ENCODE assay signal across 1 cellular context in the genomic region with DNA sequence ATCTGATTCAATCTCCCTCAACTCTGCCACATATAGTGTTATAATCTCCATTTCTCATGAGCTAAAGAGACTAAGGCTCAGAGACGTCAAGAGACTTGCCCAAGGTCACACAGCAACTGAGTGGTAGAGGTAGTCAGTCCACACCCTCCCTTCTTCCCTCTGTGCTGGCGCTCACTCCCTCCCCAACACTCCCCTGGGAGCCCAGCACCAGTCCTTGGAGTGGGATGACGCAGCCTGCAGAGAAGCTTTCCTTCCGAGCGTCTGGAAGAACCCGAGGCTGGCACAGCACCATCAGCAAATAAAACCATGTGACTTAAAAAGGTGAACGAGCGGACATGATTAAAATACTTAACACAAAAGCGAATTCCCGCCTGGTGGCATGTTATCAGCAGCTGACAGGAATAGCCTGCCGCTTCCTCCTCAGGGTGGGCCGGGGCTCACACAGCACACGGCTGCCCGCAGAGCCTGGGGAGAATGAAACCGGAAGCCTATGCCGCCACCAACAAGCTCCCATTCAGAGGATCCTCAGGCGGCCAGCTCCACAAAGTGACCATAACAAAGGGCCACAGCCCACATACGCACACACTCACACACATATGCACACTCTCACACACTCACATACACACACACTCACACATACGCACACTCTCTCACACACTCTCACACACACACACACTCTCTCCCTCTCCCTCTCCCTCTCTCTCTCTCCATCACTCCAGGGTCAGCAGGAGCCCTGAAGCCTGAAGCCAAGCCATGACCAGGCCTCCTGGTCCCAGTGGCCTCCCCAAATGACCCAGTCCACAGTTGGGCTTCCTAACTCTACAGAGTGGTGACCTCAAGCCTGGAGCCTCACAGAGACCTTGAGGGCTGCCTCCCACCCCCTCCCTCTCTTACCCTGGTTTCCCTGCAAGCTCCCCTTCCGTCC.
TF ChIP-seq lines count a peak whose summit lies in the region.

No MANE protein-coding gene starts in this region.

TF ChIP-seq in K562, 482 proteins besides CTCF, POLR2A, EP300 and RAD21 (continued from another document and continues in another):
- TF ChIP-seq, protein P1, sequence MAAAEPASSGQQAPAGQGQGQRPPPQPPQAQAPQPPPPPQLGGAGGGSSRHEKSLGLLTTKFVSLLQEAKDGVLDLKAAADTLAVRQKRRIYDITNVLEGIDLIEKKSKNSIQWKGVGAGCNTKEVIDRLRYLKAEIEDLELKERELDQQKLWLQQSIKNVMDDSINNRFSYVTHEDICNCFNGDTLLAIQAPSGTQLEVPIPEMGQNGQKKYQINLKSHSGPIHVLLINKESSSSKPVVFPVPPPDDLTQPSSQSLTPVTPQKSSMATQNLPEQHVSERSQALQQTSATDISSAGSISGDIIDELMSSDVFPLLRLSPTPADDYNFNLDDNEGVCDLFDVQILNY (CRISPR knock-in tag; IDR thresholded peaks at IDR 0.05): no peak
- no peak for TF ChIP-seq ATF1 (CRISPR knock-in tag; IDR thresholded peaks at IDR 0.05)
- peak; percentile 60 for TF ChIP-seq ATF1 (tag; IDR thresholded peaks at IDR 0.05)
- TF ChIP-seq, protein P2, sequence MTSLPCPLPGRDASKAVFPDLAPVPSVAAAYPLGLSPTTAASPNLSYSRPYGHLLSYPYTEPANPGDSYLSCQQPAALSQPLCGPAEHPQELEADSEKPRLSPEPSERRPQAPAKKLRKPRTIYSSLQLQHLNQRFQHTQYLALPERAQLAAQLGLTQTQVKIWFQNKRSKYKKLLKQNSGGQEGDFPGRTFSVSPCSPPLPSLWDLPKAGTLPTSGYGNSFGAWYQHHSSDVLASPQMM (CRISPR knock-in tag; IDR thresholded peaks at IDR 0.05): no peak
- TF ChIP-seq BACH1 (tag; IDR thresholded peaks at IDR 0.05): no peak
- no peak for TF ChIP-seq ZC3H11A (IDR thresholded peaks at IDR 0.05; ENCODE audit: low read depth, low read length)
- no peak for TF ChIP-seq SMAD1 (IDR thresholded peaks at IDR 0.05; ENCODE audit: low read depth, low read length, partially characterized antibody)
- TF ChIP-seq ZNF263 (CRISPR knock-in tag; IDR thresholded peaks at IDR 0.05; ENCODE audit: borderline replicate concordance): no peak
- TF ChIP-seq, protein P3, sequence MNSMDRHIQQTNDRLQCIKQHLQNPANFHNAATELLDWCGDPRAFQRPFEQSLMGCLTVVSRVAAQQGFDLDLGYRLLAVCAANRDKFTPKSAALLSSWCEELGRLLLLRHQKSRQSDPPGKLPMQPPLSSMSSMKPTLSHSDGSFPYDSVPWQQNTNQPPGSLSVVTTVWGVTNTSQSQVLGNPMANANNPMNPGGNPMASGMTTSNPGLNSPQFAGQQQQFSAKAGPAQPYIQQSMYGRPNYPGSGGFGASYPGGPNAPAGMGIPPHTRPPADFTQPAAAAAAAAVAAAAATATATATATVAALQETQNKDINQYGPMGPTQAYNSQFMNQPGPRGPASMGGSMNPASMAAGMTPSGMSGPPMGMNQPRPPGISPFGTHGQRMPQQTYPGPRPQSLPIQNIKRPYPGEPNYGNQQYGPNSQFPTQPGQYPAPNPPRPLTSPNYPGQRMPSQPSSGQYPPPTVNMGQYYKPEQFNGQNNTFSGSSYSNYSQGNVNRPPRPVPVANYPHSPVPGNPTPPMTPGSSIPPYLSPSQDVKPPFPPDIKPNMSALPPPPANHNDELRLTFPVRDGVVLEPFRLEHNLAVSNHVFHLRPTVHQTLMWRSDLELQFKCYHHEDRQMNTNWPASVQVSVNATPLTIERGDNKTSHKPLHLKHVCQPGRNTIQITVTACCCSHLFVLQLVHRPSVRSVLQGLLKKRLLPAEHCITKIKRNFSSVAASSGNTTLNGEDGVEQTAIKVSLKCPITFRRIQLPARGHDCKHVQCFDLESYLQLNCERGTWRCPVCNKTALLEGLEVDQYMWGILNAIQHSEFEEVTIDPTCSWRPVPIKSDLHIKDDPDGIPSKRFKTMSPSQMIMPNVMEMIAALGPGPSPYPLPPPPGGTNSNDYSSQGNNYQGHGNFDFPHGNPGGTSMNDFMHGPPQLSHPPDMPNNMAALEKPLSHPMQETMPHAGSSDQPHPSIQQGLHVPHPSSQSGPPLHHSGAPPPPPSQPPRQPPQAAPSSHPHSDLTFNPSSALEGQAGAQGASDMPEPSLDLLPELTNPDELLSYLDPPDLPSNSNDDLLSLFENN (IDR thresholded peaks at IDR 0.05; ENCODE audit: low read depth in 2 of 2, low read length in 2 of 2): peak in 1 of 2 experiments; percentile 30; a peak in 1 of 4 replicates
- TF ChIP-seq, protein P4, sequence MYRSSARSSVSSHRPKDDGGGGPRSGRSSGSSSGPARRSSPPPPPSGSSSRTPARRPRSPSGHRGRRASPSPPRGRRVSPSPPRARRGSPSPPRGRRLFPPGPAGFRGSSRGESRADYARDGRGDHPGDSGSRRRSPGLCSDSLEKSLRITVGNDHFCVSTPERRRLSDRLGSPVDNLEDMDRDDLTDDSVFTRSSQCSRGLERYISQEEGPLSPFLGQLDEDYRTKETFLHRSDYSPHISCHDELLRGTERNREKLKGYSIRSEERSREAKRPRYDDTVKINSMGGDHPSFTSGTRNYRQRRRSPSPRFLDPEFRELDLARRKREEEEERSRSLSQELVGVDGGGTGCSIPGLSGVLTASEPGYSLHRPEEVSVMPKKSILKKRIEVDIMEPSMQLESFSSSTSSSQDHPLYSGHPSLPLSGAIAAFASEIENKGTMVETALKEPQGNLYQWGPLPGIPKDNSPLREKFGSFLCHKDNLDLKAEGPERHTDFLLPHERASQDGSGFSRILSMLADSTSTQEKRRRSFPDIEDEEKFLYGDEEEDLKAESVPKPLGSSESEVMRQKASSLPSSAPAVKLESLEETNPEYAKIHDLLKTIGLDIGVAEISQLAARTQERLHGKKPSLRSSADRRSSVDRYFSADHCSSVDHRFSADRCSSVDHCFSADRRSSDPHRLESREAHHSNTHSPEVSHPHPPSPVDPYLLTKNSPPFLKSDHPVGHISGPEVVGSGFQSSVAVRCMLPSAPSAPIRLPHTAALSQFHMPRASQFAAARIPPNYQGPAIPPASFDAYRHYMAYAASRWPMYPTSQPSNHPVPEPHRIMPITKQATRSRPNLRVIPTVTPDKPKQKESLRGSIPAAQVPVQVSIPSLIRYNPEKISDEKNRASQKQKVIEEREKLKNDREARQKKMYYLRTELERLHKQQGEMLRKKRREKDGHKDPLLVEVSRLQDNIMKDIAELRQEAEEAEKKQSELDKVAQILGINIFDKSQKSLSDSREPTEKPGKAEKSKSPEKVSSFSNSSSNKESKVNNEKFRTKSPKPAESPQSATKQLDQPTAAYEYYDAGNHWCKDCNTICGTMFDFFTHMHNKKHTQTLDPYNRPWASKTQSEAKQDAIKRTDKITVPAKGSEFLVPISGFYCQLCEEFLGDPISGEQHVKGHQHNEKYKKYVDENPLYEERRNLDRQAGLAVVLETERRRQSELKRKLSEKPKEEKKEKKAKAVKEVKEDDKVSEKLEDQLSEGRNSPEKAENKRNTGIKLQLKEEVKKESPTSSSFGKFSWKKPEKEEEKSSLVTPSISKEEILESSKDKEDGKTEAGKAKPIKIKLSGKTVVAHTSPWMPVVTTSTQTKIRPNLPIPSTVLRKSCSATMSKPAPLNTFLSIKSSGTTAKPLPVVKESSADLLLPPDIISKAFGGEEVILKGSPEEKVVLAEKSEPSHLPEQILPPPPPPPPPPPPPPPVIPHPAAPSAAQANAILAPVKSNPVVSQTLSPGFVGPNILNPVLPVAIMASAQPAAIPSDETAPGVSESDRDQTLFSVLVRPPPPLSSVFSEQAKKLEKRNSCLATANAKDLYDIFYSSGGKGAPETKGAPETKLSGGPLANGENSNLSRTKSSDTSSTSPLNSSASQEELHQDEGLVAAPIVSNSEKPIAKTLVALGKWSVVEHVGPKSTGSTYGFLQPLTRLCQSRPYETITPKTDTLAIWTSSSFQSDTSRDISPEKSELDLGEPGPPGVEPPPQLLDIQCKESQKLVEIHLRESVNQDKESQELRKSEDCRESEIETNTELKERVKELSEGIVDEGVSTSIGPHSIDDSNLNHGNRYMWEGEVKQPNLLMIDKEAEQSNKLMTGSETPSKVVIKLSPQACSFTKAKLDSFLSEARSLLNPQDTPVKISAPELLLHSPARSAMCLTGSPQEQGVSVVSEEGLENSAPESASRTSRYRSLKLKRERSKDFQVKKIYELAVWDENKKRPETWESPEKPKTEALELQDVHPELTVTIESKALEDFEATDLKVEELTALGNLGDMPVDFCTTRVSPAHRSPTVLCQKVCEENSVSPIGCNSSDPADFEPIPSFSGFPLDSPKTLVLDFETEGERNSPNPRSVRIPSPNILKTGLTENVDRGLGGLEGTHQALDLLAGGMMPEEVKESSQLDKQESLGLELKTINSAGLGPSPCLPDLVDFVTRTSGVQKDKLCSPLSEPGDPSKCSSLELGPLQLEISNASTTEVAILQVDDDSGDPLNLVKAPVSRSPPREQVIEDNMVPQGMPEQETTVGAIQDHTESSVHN (IDR thresholded peaks at IDR 0.05; ENCODE audit: borderline replicate concordance in 1 of 2, low read depth in 1 of 2): peak in 1 of 2 experiments; percentile 45; a peak in 1 of 4 replicates
- no peak for TF ChIP-seq NCOA2 (IDR thresholded peaks at IDR 0.05; ENCODE audit: partially characterized antibody in 2 of 2)
- peak; percentile 11 for TF ChIP-seq ZNF311 (CRISPR knock-in tag; IDR thresholded peaks at IDR 0.05)
- TF ChIP-seq ATF7 (IDR thresholded peaks at IDR 0.05): peak; percentile 41; the same call in 1 of the 2 replicates
- TF ChIP-seq MIER1 (IDR thresholded peaks at IDR 0.05; ENCODE audit: low read depth): peak; percentile 69; the same call in 1 of the 2 replicates
- TF ChIP-seq, protein P5, sequence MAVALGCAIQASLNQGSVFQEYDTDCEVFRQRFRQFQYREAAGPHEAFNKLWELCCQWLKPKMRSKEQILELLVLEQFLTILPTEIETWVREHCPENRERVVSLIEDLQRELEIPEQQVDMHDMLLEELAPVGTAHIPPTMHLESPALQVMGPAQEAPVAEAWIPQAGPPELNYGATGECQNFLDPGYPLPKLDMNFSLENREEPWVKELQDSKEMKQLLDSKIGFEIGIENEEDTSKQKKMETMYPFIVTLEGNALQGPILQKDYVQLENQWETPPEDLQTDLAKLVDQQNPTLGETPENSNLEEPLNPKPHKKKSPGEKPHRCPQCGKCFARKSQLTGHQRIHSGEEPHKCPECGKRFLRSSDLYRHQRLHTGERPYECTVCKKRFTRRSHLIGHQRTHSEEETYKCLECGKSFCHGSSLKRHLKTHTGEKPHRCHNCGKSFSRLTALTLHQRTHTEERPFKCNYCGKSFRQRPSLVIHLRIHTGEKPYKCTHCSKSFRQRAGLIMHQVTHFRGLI (CRISPR knock-in tag; IDR thresholded peaks at IDR 0.05): peak; percentile 76
- no peak for TF ChIP-seq SRSF7 (optimal IDR thresholded peaks at IDR 0.05; ENCODE audit: low read depth, low read length)
- TF ChIP-seq, protein P6, sequence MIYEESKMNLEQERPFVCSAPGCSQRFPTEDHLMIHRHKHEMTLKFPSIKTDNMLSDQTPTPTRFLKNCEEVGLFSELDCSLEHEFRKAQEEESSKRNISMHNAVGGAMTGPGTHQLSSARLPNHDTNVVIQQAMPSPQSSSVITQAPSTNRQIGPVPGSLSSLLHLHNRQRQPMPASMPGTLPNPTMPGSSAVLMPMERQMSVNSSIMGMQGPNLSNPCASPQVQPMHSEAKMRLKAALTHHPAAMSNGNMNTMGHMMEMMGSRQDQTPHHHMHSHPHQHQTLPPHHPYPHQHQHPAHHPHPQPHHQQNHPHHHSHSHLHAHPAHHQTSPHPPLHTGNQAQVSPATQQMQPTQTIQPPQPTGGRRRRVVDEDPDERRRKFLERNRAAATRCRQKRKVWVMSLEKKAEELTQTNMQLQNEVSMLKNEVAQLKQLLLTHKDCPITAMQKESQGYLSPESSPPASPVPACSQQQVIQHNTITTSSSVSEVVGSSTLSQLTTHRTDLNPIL (CRISPR knock-in tag; IDR thresholded peaks at IDR 0.05): no peak
- TF ChIP-seq ZNF134 (CRISPR knock-in tag; conservative IDR thresholded peaks at IDR 0.05): peak; percentile 83
- TF ChIP-seq TBL1XR1 (IDR thresholded peaks at IDR 0.05; ENCODE audit: low read length in 2 of 2): no peak
- TF ChIP-seq SAP30 (IDR thresholded peaks at IDR 0.05; ENCODE audit: borderline replicate concordance, insufficient read depth, low read depth, low read length, poor library complexity, severe bottlenecking): no peak
- TF ChIP-seq ZKSCAN1 (IDR thresholded peaks at IDR 0.05; ENCODE audit: low read depth, low read length): 0 out of 2 replicates have a peak, but pooled peaks have one; percentile 20
- no peak for TF ChIP-seq ZNF507 (tag; conservative IDR thresholded peaks at IDR 0.05)
- no peak for TF ChIP-seq ZNF217 (CRISPR knock-in tag; IDR thresholded peaks at IDR 0.05)
- no peak; the same call in 1 of the 2 replicates for TF ChIP-seq ZNF431 (CRISPR knock-in tag; IDR thresholded peaks at IDR 0.05)
- TF ChIP-seq MAFG (tag; conservative IDR thresholded peaks at IDR 0.05): no peak
- TF ChIP-seq KHSRP (IDR thresholded peaks at IDR 0.05): no peak
- no peak; the same call in 1 of the 2 replicates for TF ChIP-seq ZNF324 (CRISPR knock-in tag; IDR thresholded peaks at IDR 0.05)
- TF ChIP-seq CCAR2 (IDR thresholded peaks at IDR 0.05; ENCODE audit: low read depth, low read length): no peak
- TF ChIP-seq, protein P7, sequence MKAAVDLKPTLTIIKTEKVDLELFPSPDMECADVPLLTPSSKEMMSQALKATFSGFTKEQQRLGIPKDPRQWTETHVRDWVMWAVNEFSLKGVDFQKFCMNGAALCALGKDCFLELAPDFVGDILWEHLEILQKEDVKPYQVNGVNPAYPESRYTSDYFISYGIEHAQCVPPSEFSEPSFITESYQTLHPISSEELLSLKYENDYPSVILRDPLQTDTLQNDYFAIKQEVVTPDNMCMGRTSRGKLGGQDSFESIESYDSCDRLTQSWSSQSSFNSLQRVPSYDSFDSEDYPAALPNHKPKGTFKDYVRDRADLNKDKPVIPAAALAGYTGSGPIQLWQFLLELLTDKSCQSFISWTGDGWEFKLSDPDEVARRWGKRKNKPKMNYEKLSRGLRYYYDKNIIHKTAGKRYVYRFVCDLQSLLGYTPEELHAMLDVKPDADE (conservative IDR thresholded peaks at IDR 0.05; ENCODE audit: control insufficient read depth, low read depth, low read length): 0 out of 2 replicates have a peak, but pooled peaks have one; percentile 29
- TF ChIP-seq ZNF780A (CRISPR knock-in tag; IDR thresholded peaks at IDR 0.05): no peak
- TF ChIP-seq, protein P8, sequence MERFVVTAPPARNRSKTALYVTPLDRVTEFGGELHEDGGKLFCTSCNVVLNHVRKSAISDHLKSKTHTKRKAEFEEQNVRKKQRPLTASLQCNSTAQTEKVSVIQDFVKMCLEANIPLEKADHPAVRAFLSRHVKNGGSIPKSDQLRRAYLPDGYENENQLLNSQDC (CRISPR knock-in tag; IDR thresholded peaks at IDR 0.05): no peak
- peak; percentile 74 for TF ChIP-seq GABPB1 (CRISPR knock-in tag; IDR thresholded peaks at IDR 0.05)
- peak; percentile 47; the same call in 1 of the 2 replicates for TF ChIP-seq TRIM28 (IDR thresholded peaks at IDR 0.05)
- TF ChIP-seq, protein P9, sequence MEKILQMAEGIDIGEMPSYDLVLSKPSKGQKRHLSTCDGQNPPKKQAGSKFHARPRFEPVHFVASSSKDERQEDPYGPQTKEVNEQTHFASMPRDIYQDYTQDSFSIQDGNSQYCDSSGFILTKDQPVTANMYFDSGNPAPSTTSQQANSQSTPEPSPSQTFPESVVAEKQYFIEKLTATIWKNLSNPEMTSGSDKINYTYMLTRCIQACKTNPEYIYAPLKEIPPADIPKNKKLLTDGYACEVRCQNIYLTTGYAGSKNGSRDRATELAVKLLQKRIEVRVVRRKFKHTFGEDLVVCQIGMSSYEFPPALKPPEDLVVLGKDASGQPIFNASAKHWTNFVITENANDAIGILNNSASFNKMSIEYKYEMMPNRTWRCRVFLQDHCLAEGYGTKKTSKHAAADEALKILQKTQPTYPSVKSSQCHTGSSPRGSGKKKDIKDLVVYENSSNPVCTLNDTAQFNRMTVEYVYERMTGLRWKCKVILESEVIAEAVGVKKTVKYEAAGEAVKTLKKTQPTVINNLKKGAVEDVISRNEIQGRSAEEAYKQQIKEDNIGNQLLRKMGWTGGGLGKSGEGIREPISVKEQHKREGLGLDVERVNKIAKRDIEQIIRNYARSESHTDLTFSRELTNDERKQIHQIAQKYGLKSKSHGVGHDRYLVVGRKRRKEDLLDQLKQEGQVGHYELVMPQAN (IDR thresholded peaks at IDR 0.05; ENCODE audit: borderline replicate concordance): peak; percentile 82; the same call in 1 of the 2 replicates
- TF ChIP-seq HEY1 (CRISPR knock-in tag; IDR thresholded peaks at IDR 0.05; ENCODE audit: borderline replicate concordance): no peak
- no peak for TF ChIP-seq ZNF707 (CRISPR knock-in tag; conservative IDR thresholded peaks at IDR 0.05)
